16 cellular contexts compared by ENCODE assay signal in the genomic region with DNA sequence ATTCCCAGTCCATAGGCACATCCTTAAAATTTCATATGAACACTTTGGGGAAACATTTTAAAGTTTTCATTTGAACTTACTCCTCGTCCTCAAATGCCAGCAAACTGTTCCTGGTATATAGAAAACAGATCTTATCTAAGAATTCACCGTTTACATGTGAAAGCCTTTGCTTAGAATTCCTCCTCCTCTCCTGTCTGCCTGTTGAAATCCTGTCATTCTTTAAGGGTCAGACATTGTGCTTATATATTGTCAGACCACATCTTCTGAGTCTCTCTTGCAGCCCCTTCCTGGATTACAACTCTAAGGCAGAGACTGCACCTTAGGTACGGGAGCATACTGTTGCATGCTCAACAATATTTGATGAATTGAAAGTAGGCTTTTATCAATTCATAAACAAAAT.
DNase-seq lines count a peak whose midpoint lies in the region; ATAC-seq and TF ChIP-seq lines count a peak whose summit lies in the region.
"Had no signal": no experiment of that assay in that cellular context is flagged by ENCODE, and none has a peak within 500 bp of the region (broad histone marks: within the 10 kb centered on the region; RNA-seq: fewer than 3 reads in every experiment).

No MANE protein-coding gene starts in this region.

- no peak for ATAC-seq in PC-3
- ATAC-seq: A549, HCT116 had no signal

- CTCF ChIA-PET in PC-3 (lab: Charles Lee): no interaction called here

- H3K4me1 ChIP-seq in HUES6 (ENCODE audit: control insufficient read depth, insufficient read depth, low read length) (peaks cover 13% of the 10 kb centered on the region), mesodermal cell (ENCODE audit: control insufficient read depth, insufficient read depth, low read length, poor library complexity, severe bottlenecking) (peaks cover 8% of the 10 kb centered on the region), PC-3 (ENCODE audit: insufficient read depth, low read length) (peaks cover 6% of the 10 kb centered on the region)
- H3K4me1 ChIP-seq: A549, BE2C had no signal

- H3K9me3 ChIP-seq in HUES6 (ENCODE audit: control insufficient read depth, insufficient read depth, low read depth, low read length) (no peaks in the 10 kb centered on the region; the same call in 1 of the 2 replicates), mesodermal cell (ENCODE audit: control insufficient read depth, low read length) (no peaks in the 10 kb centered on the region), PC-3 (ENCODE audit: low read length) (no peaks in the 10 kb centered on the region)
- H3K9me3 ChIP-seq: A549, BE2C had no signal

- TF ChIP-seq CTCF in chondrocyte (IDR thresholded peaks at IDR 0.05) (no peak), PC-3 (conservative IDR thresholded peaks at IDR 0.05; ENCODE audit: low read depth, low read length) (no peak)

- no peak overlapping the region for H3K4me3 Mint-ChIP-seq in chondrocyte (ENCODE audit: unreplicated experiment)
- H3K4me3 Mint-ChIP-seq: CD4-positive, alpha-beta memory T cell; IgD-negative memory B cell had no signal

- no peaks in the 10 kb centered on the region for H4K20me1 ChIP-seq in PC-3 (ENCODE audit: low read length)

- intact Hi-C loops in PC-3 (cut with micrococcal nuclease) (no loop called here), cardiac septum (cut with DNase I) (no loop called here)

- H3K4me2 ChIP-seq in PC-3 (ENCODE audit: low read length): no peak overlapping the region
- H3K4me2 ChIP-seq: A549 had no signal

- no TSS peak for BruUV-seq in PC-3 (replicated peaks; lab: Mats Ljungman, UMichigan)

- no peaks in the 10 kb centered on the region for H3K9me2 ChIP-seq in PC-3 (replicated peaks; ENCODE audit: low read length)

- H3K27me3 Mint-ChIP-seq in chondrocyte (ENCODE audit: low read depth): no peaks in the 10 kb centered on the region
- H3K27me3 Mint-ChIP-seq: CD4-positive, alpha-beta memory T cell; IgD-negative memory B cell had no signal

- peak overlapping the region; percentile 8 for H3K27ac Mint-ChIP-seq in chondrocyte (ENCODE audit: unreplicated experiment)
- H3K27ac Mint-ChIP-seq: CD4-positive, alpha-beta memory T cell; IgD-negative memory B cell had no signal

- H3K27me3 ChIP-seq in HUES6 (ENCODE audit: control insufficient read depth, insufficient read depth, low read length) (no peaks in the 10 kb centered on the region), PC-3 (ENCODE audit: low read length) (no peaks in the 10 kb centered on the region)
- H3K27me3 ChIP-seq: BE2C had no signal

- peaks cover 15% of the 10 kb centered on the region for H3K4me1 Mint-ChIP-seq in chondrocyte (ENCODE audit: low read depth)
- H3K4me1 Mint-ChIP-seq: CD4-positive, alpha-beta memory T cell; IgD-negative memory B cell had no signal

- H3K79me2 ChIP-seq in PC-3 (ENCODE audit: low read length): no peaks in the 10 kb centered on the region

- WGBS in mesodermal cell (ENCODE audit: insufficient coverage in 2 of 2), 2 experiments: 20 to 51% methylated on average over 1 to 2 of the region's 3 CpGs

- H3K4me3 ChIP-seq in HUES6 (ENCODE audit: low read depth, low read length) (no peak overlapping the region; the same call in 1 of the 2 replicates), mesodermal cell (ENCODE audit: extremely low read depth, insufficient read depth, low read length, poor library complexity, severe bottlenecking) (no peak overlapping the region), PC-3 (ENCODE audit: low read length) (no peak overlapping the region)
- H3K4me3 ChIP-seq: A549 had no signal

- peak overlapping the region; percentile 44 for H3K9ac ChIP-seq in HUES6 (ENCODE audit: low read length)
- H3K9ac ChIP-seq in PC-3 (ENCODE audit: low read length): no peak overlapping the region

- H3K9me3 Mint-ChIP-seq in chondrocyte (ENCODE audit: low read depth): no peaks in the 10 kb centered on the region
- H3K9me3 Mint-ChIP-seq: IgD-negative memory B cell had no signal

- no peaks in the 10 kb centered on the region for H3K36me3 Mint-ChIP-seq in chondrocyte (ENCODE audit: low read depth)

- POLR2A ChIA-PET in PC-3 (lab: Charles Lee; ENCODE audit: unreplicated experiment): no interaction called here

- DNase-seq in chondrocyte (ENCODE audit: low spot score) (no peak), PC-3 (no peak), cardiac septum (ENCODE audit: low spot score) (no peak), DMS 273 treated with DMSO at 0.1 percent for 48 hours (lab: John Stamatoyannopoulos, UW) (no peak), SW480 (ENCODE audit: low spot score) (no peak)
- DNase-seq: BE2C; CD4-positive, alpha-beta memory T cell; DND-41; GDM1 had no signal

- H3F3A ChIP-seq in PC-3 (ENCODE audit: low read length, unreplicated experiment): no peaks in the 10 kb centered on the region

- no peak overlapping the region for H2AFZ ChIP-seq in PC-3 (ENCODE audit: low read length)

- H3K36me3 ChIP-seq in HUES6 (ENCODE audit: control insufficient read depth, insufficient read depth, low read length): no peaks in the 10 kb centered on the region
- H3K36me3 ChIP-seq in mesodermal cell (ENCODE audit: control insufficient read depth, insufficient read depth, low read length): no peaks in the 10 kb centered on the region
- H3K36me3 ChIP-seq in PC-3 (ENCODE audit: low read depth, low read length): no peaks in the 10 kb centered on the region
- H3K36me3 ChIP-seq: BE2C had no signal

- H3K27ac ChIP-seq in HUES6 (ENCODE audit: low read depth, low read length) (peak overlapping the region; percentile 81; the same call in 1 of the 2 replicates), mesodermal cell (ENCODE audit: low read depth, low read length, severe bottlenecking) (peak overlapping the region; percentile 94), PC-3 (ENCODE audit: low read length) (no peak overlapping the region)
- H3K27ac ChIP-seq: A549, C4-2B, HL-60 had no signal
